ENCODE assay signal across 8 cellular contexts in the genomic region with DNA sequence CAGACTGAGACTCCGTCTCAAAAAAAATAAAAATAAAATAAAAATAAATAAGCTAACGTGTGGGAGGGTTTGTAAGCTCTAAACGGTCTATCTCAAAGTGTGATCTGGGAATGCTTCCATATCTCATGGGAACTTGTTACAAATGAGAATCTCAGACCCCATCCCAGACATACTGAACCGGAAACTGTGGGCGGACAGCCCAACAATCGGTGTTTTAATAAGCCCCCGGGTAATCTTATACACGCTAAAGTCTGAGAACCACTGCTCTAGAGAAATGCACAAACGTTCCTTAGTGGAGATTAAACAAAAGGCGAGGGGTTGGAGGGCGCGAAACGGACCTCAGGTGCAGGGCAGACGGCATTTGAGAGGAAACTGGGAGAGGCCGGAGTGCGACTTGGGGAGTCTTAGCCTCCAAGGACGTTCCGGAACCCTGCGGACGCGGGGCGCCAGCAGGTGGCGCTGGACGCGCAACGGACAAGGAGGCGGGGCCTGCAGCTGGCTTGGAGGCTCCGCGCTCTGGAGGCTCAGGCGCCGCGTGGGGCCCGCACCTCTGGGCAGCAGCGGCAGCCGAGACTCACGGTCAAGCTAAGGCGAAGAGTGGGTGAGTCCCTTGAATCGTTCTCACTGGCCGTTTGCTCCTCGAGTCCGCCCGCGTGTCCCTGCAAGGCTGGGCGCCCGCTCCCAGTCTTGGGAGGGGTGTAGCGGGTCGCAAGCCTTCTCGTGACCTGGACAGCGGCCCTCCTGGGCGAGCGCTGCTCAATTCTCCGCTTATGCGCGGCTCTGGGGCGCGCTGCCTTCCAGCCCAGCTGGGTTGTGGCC. TPM values are rescaled to one million over a fixed set of nuclear protein-coding genes. Genes with fewer than 3 reads are reported as not detected.
DNase-seq lines count a peak whose midpoint lies in the region; ATAC-seq, FAIRE-seq and TF ChIP-seq lines count a peak whose summit lies in the region.
"Not testable (repeated sequence)": the region's sequence is repeated elsewhere in the genome, so short reads cannot be mapped to it uniquely, and the experiment has no call there.

A gene (plus strand): TSS at position 527 of the 819 bp plus-strand sequence. CDS start 5,320 bp downstream, outside the sequence.

- not testable (repeated sequence) for H3K36me3 Mint-ChIP-seq in T-helper 17 cell (ENCODE audit: low read depth)

- peak within 1 kb of the TSS; percentile 69 for H3K4me3 Mint-ChIP-seq in T-helper 17 cell

- intact Hi-C loops in left ventricle myocardium inferior (cut with micrococcal nuclease) = not testable (repeated sequence)
- intact Hi-C loops in posterior cingulate gyrus (cut with DNase I) = loop anchor here (1.0 to 10.0 kb wide), 3 partner anchors 61 to 274 kb away; a partner anchor contains a TSS

- DNase-seq in GM12892 (ENCODE audit: insufficient read length) (peak; percentile 64), NCI-H128 (lab: John Stamatoyannopoulos, UW; ENCODE audit: unreplicated experiment) (peak; percentile 46), T-helper 17 cell (peak; percentile 70 to 87 (median 73)), amniotic stem cell (lab: John Stamatoyannopoulos, UW) (peak; percentile 58), left ventricle myocardium inferior (peak; percentile 90), posterior cingulate gyrus (peak; percentile 70 to 98 (median 90)), tibial nerve (ENCODE audit: low spot score in 2 of 2) (peak; percentile 90 to 92)

- not testable (repeated sequence) for H3K27me3 ChIP-seq in left ventricle myocardium inferior (ENCODE audit: low read depth); tibial nerve

- peak; percentile 95 for ATAC-seq in HG02798 (IDR thresholded peaks at IDR 0.05; ENCODE audit: poor library complexity, unreplicated experiment)
- ATAC-seq in T-helper 17 cell = peak; percentile 98

- not testable (repeated sequence) for H3K9me3 ChIP-seq in T-helper 17 cell (ENCODE audit: control insufficient read depth, low read length, poor library complexity, severe bottlenecking); left ventricle myocardium inferior (replicated peaks); tibial nerve

- FAIRE-seq in GM12892 (lab: Jason Lieb, UNC) = peak; percentile 67

- not testable (repeated sequence) for H3K4me1 Mint-ChIP-seq in T-helper 17 cell

- not testable (repeated sequence) for H3K36me3 ChIP-seq in left ventricle myocardium inferior, tibial nerve

- WGBS in tibial nerve, 2 donors = 2 to 3% methylated on average over 42 to 51 of the region's 56 CpGs

- TF ChIP-seq EP300 in tibial nerve (IDR thresholded peaks at IDR 0.05) = peak in 1 of 2 donors; percentile 53

- H3K4me3 ChIP-seq in left ventricle myocardium inferior (peak within 1 kb of the TSS; percentile 72), tibial nerve (peak within 1 kb of the TSS; percentile 38 to 58 (median 54))

- H3K4me1 ChIP-seq in left ventricle myocardium inferior, tibial nerve: not testable (repeated sequence)

- H3K27ac Mint-ChIP-seq in T-helper 17 cell = not testable (repeated sequence)

- peak; percentile 93 for TF ChIP-seq CTCF in left ventricle myocardium inferior (IDR thresholded peaks at IDR 0.05; ENCODE audit: borderline replicate concordance)
- peak; percentile 88 to 95 (median 90) for TF ChIP-seq CTCF in tibial nerve (IDR thresholded peaks at IDR 0.05)

- peaks cover 29% of the 10 kb centered on the region for H3K27me3 Mint-ChIP-seq in T-helper 17 cell

- H3K27ac ChIP-seq in left ventricle myocardium inferior (replicated peaks) (peak within 1 kb of the TSS; percentile 32), tibial nerve (peak within 1 kb of the TSS in 3 of 4 donors; percentile 60 to 64 (median 64))

- not testable (repeated sequence) for TF ChIP-seq POLR2A in GM12892 (IDR thresholded peaks at IDR 0.05; ENCODE audit: low read depth, low read length)
- peak in 1 of 2 donors; percentile 20 for TF ChIP-seq POLR2A in tibial nerve (IDR thresholded peaks at IDR 0.05)

RNA-seq across cellular contexts. Expression of the gene that starts here (rescaled TPM):
- polyA plus RNA-seq in GM12892 (2012; ENCODE audit: missing spikeins) = 0.47 TPM
- total RNA-seq in T-helper 17 cell = not detected
- 1.2 TPM for total RNA-seq in left ventricle myocardium inferior
- total RNA-seq in tibial nerve = 10 to 100 TPM in 1 of 4 donors, 1 to 10 TPM in 3; 3.1 to 38.7 (median 4.1) TPM

Comparison
In these comparisons a context has a peak if more than half of its experiments do, and no peak if none do; other contexts are left out.
1. Peak in every context shown above with its lines: DNase-seq, ATAC-seq, H3K4me3 ChIP-seq and H3K27ac ChIP-seq.
2. Peak in DNase-seq and ATAC-seq in T-helper 17 cell; RNA of the gene not detected or under 1 TPM.